8 cellular contexts compared by ENCODE assay signal in the genomic region with DNA sequence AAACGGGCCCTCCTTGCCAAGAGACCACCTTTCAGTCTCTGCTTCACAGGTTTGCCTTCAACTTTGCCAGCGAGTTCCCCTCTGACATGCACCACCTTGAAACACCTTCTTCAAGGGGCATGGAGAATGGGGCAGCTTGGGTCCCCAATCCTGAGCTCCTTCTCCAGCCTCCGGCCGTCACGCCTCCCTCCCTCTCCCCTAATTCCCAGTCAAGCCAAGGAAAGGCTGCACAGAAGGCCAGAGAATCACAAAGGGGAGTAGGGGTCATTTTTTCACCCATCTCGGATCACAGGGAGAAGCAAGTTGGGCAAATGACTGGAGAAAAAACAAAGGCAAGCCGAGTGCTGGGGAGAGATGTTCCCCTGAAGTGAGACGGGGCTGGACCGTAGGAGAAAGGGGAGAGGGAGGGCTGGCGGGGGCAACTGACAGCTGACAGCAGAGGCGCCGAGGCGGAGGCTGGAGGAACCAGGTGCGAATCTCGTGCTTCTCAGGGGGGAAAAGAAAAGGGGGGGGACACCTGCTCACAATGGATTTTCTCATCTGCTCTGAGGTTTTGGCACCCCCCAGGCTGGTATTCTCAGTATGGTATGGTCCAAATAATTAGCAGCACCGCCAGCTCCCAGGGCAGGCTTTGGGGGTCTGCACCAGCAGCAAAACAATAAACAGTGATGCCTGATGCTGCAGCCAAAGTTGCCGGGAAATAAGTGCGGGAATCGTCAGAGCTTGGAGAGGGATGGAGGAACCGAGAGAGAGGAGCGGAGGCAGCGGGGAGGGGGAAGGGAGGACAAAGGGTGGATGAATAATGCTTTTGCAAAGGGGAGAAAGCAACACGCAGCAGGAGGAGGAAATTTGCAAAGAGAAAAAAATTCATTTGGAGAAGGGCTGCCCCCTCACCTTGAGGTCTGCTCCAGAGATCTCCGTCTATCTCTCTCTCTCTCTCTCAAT. TPM values are rescaled to one million over a fixed set of nuclear protein-coding genes. Genes with fewer than 3 reads are reported as not detected.
A peak's percentile ranks its signal among the peaks of the same experiment; 100 is the strongest.
DNase-seq lines count a peak whose midpoint lies in the region; ATAC-seq and TF ChIP-seq lines count a peak whose summit lies in the region.

No MANE protein-coding gene starts in this region.

- DNase-seq in GM23338 (ENCODE audit: low spot score), result peak; percentile 76
- no peak for DNase-seq in T-helper 17 cell
- DNase-seq in esophagus muscularis mucosa (ENCODE audit: extremely low spot score), result no peak
- peak in 6 of 10 donors; percentile 45 to 90 (median 52) for DNase-seq in posterior cingulate gyrus
- no peak for DNase-seq in SIG-M5 treated with dmso at 0.1 percent for 504 hours (lab: John Stamatoyannopoulos, UW; ENCODE audit: unreplicated experiment)
- DNase-seq in AG08395 (ENCODE audit: low spot score), result no peak
- DNase-seq in NCI-H1048 (lab: John Stamatoyannopoulos, UW), result no peak

- H3K36me3 Mint-ChIP-seq in GM23338 (ENCODE audit: low read depth) (no peaks in the 10 kb centered on the region; the same call in 2 of the 3 replicates), T-helper 17 cell (ENCODE audit: low read depth) (peaks cover 4% of the 10 kb centered on the region)

- H3K27ac ChIP-seq in GM23338 (ENCODE audit: low read depth) (no peak overlapping the region), esophagus muscularis mucosa (replicated peaks in 1 of 4) (peak overlapping the region in 3 of 4 donors; percentile 21 to 27 (median 21))

- peak overlapping the region; percentile 73 for H3K4me3 ChIP-seq in GM23338
- peak overlapping the region; percentile 43 to 63 (median 50) for H3K4me3 ChIP-seq in esophagus muscularis mucosa

- H3K9me3 ChIP-seq in T-helper 17 cell (ENCODE audit: control insufficient read depth, low read length, poor library complexity, severe bottlenecking), result no peaks in the 10 kb centered on the region
- H3K9me3 ChIP-seq in esophagus muscularis mucosa, result no peaks in the 10 kb centered on the region

- H3K27me3 ChIP-seq in GM23338 (ENCODE audit: insufficient read depth), result peaks cover 30% of the 10 kb centered on the region
- H3K27me3 ChIP-seq in esophagus muscularis mucosa, result peaks cover 5 to 75% (median 36%) of the 10 kb centered on the region in 4 donors

- no peak for TF ChIP-seq EP300 in esophagus muscularis mucosa (IDR thresholded peaks at IDR 0.05)

- under 1% methylated on average over 22 of the region's 24 CpGs for WGBS in esophagus muscularis mucosa

- H3K4me2 ChIP-seq in GM23338, result peak overlapping the region; percentile 98

- peaks cover 10% of the 10 kb centered on the region for H3K9me2 ChIP-seq in GM23338 (ENCODE audit: insufficient read depth)

- H3F3A ChIP-seq in GM23338 (replicated peaks; ENCODE audit: low read depth), result peaks cover 47% of the 10 kb centered on the region

- H3K4me1 Mint-ChIP-seq in GM23338 (peaks cover 84% of the 10 kb centered on the region), T-helper 17 cell (peaks cover 28% of the 10 kb centered on the region)

- H3K79me2 ChIP-seq in GM23338 (replicated peaks; ENCODE audit: insufficient read depth), result no peaks in the 10 kb centered on the region

- intact Hi-C loops in esophagus muscularis mucosa (cut with DNase I), result loop anchor here (10.0 kb wide), 2 partner anchors 194 to 304 kb away; no protein-coding TSS in a partner anchor
- intact Hi-C loops in posterior cingulate gyrus (cut with DNase I), result no loop called here

- TF ChIP-seq CTCF in GM23338 (conservative IDR thresholded peaks at IDR 0.05; ENCODE audit: low read depth in 2 of 2) (no peak), esophagus muscularis mucosa (IDR thresholded peaks at IDR 0.05) (no peak)

- peak overlapping the region; percentile 64 for H3K27ac Mint-ChIP-seq in GM23338
- peak overlapping the region; percentile 88 for H3K27ac Mint-ChIP-seq in T-helper 17 cell

- TF ChIP-seq POLR2A in esophagus muscularis mucosa (IDR thresholded peaks at IDR 0.05; ENCODE audit: low read depth), result no peak

- H3K27me3 Mint-ChIP-seq in GM23338 (ENCODE audit: insufficient read depth, low read depth, poor library complexity) (peaks cover 69% of the 10 kb centered on the region), T-helper 17 cell (peaks cover 52% of the 10 kb centered on the region)

- ATAC-seq in GM23338 (peak; percentile 3), T-helper 17 cell (peak; percentile 1), GM18861 (IDR thresholded peaks at IDR 0.05; ENCODE audit: unreplicated experiment) (no peak)

- no peak overlapping the region for H2AFZ ChIP-seq in GM23338

- peaks cover 13% of the 10 kb centered on the region for H3K9me3 Mint-ChIP-seq in GM23338

- H3K4me3 Mint-ChIP-seq in GM23338 (peak overlapping the region; percentile 73), T-helper 17 cell (peak overlapping the region; percentile 88)

- H3K36me3 ChIP-seq in GM23338 (ENCODE audit: insufficient read depth) (no peaks in the 10 kb centered on the region), esophagus muscularis mucosa (no peaks in the 10 kb centered on the region)

- H4K20me1 ChIP-seq in GM23338 (replicated peaks; ENCODE audit: insufficient read depth), result peaks cover 14% of the 10 kb centered on the region; the same call in 1 of the 2 replicates

- H3K4me1 ChIP-seq in GM23338 (ENCODE audit: insufficient read depth) (peaks cover 61% of the 10 kb centered on the region), esophagus muscularis mucosa (peaks cover 53 to 65% (median 63%) of the 10 kb centered on the region in 4 donors)

TF ChIP-seq in GM23338, 12 proteins besides CTCF, POLR2A, EP300 and RAD21:
- TF ChIP-seq EZH2 (IDR thresholded peaks at IDR 0.05; ENCODE audit: low read depth, unreplicated experiment), result no peak
- peak; percentile 2; the same call in 1 of the 2 replicates for TF ChIP-seq CREB1 (CRISPR knock-in tag; IDR thresholded peaks at IDR 0.05; ENCODE audit: low read depth)
- TF ChIP-seq ZNF114 (CRISPR knock-in tag; IDR thresholded peaks at IDR 0.05), result no peak
- TF ChIP-seq POLR2AphosphoS5 (IDR thresholded peaks at IDR 0.05; ENCODE audit: low read depth), result peak; percentile 32; the same call in 1 of the 2 replicates

RNA-seq across cellular contexts. Expression of a gene that starts 0.6 kb away (rescaled TPM):
- 0.82 TPM in 1 of 2 replicates, not detected in the other for total RNA-seq in GM23338 (2014; rRNA removed; shearing (Covaris generic))
- polyA plus RNA-seq in GM23338 (2016; fragmentation: Nextera tagmentation; extraction: Ambion mirVana), result 1.1 and 1.2 TPM in 2 replicates
- 1 to 10 TPM; 1.2 to 1.8 TPM for total RNA-seq in T-helper 17 cell
- total RNA-seq in esophagus muscularis mucosa, result 1 to 10 TPM in 2 of 4 donors, under 1 TPM in 2; 0.50 to 2.5 (median 1.0) TPM

RNA-seq across cellular contexts. Expression of a gene that starts 8.5 kb away (rescaled TPM):
- 25.2 and 25.4 TPM in 2 replicates for total RNA-seq in GM23338 (2014; rRNA removed; shearing (Covaris generic))
- polyA plus RNA-seq in GM23338 (2016; fragmentation: Nextera tagmentation; extraction: Ambion mirVana), result 14.4 and 16.8 TPM in 2 replicates
- total RNA-seq in T-helper 17 cell (10 to 100 TPM; 11.7 to 22.7 TPM), esophagus muscularis mucosa (10 to 100 TPM in 3 of 4 donors, 1 to 10 TPM in 1; 8.3 to 18.1 (median 14.7) TPM)

RNA-seq across cellular contexts. Expression of a gene that starts 18.9 kb away (rescaled TPM):
- 35.7 and 42.3 TPM in 2 replicates for total RNA-seq in GM23338 (2014; rRNA removed; shearing (Covaris generic))
- polyA plus RNA-seq in GM23338 (2016; fragmentation: Nextera tagmentation; extraction: Ambion mirVana), result 15.7 and 16.9 TPM in 2 replicates
- total RNA-seq in T-helper 17 cell (10 to 100 TPM; 51.9 to 55.6 TPM), esophagus muscularis mucosa (10 to 100 TPM; 36.5 to 57.7 (median 47.8) TPM)

RNA-seq across cellular contexts. Expression of a gene that starts 51.6 kb away (rescaled TPM):
- total RNA-seq in GM23338 (2014; rRNA removed; shearing (Covaris generic)), result 40.8 and 42.3 TPM in 2 replicates
- 49.8 and 54.7 TPM in 2 replicates for polyA plus RNA-seq in GM23338 (2016; fragmentation: Nextera tagmentation; extraction: Ambion mirVana)
- total RNA-seq in T-helper 17 cell (under 1 TPM in 1 of 2 donors, not detected in 1; 0.57 TPM), esophagus muscularis mucosa (100 to 1,000 TPM; 290 to 585 (median 569) TPM)

Comparison
In these comparisons a context has a peak if more than half of its experiments do, and no peak if none do; other contexts are left out.
1. DNase-seq: peak in GM23338 (single experiment) and posterior cingulate gyrus (6 of 10); none in T-helper 17 cell (0 of 3), esophagus muscularis mucosa (single experiment), SIG-M5 treated with dmso at 0.1 percent for 504 hours (single experiment), AG08395 (single experiment) and NCI-H1048 (single experiment).